Comparison of ENCODE assay signal across 21 cellular contexts in the genomic region with DNA sequence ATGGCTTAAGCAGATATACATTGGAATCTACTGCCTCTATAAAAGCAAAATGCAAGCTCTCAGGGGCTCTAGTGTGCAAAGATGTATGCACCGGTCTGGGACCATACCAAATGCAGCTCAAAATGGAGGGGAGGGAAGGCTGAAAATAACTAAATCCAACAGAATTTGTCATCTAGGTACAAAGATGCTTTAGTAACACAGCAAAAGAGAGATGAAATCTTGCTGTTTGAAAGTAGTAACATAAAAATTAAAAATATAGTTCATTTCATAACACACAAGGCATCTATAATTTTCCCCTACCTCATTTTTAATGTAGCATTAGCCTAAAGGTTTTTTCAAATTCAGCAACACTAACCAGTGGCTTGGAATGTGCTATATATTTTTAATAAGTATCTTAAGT.
DNase-seq lines count a peak whose midpoint lies in the region; ATAC-seq, FAIRE-seq and TF ChIP-seq lines count a peak whose summit lies in the region.
"Had no signal": no experiment of that assay in that cellular context is flagged by ENCODE, and none has a peak within 500 bp of the region (broad histone marks: within the 10 kb centered on the region; RNA-seq: fewer than 3 reads in every experiment).

No MANE protein-coding gene starts in this region.

- TF ChIP-seq POLR2A in GM12878 (IDR thresholded peaks at IDR 0.05; ENCODE audit: low read depth, low read length), result no peak

- BruUV-seq in GM12878 (replicated peaks; lab: Mats Ljungman, UMichigan), result no TSS peak

- no peak for TF ChIP-seq RAD21 in GM12878 (IDR thresholded peaks at IDR 0.05; ENCODE audit: insufficient read depth, low read depth, low read length)

- no peak for DNase-seq in HEK293T (ENCODE audit: extremely low spot score)
- DNase-seq in GM12878 (ENCODE audit: low read depth, low spot score), result no peak
- DNase-seq in glutamatergic neuron, result no peak
- peak; percentile 40 for DNase-seq in putamen (ENCODE audit: low spot score)
- no peak for DNase-seq in UCSD-AML1 (lab: John Stamatoyannopoulos, UW; ENCODE audit: unreplicated experiment)
- DNase-seq in activated CD4-positive, alpha-beta T cell treated with anti-CD3 and anti-CD28 coated beads for 48 hours, result no peak
- no peak for DNase-seq in cerebellum (ENCODE audit: low spot score)
- DNase-seq: C1 segment of cervical spinal cord; Caco-2; CD4-positive, alpha-beta memory T cell; GOT3; MV-4-11; NCI-H1105 treated with DMSO at 0.1 percent for 48 hours; NCI-H146; NCI-H2029; NCI-H446 treated with DMSO at 0.1 percent for 48 hours; PC-9; SJCRH30 had no signal

- intact Hi-C loops in GM12878 (cut with micrococcal nuclease; ENCODE audit: unreplicated experiment), result loop anchor here (2.0 kb wide), 1 partner anchor 69 kb away; no protein-coding TSS in a partner anchor

- H4K20me1 ChIP-seq in GM12878 (ENCODE audit: control insufficient read depth, insufficient read depth), result no peaks in the 10 kb centered on the region

- H3K36me3 Mint-ChIP-seq in glutamatergic neuron (ENCODE audit: unreplicated experiment), result no peaks in the 10 kb centered on the region

- H3K27me3 Mint-ChIP-seq in glutamatergic neuron (ENCODE audit: unreplicated experiment), result no peaks in the 10 kb centered on the region
- H3K27me3 Mint-ChIP-seq: CD4-positive, alpha-beta memory T cell had no signal

- in situ Hi-C loops in GM12878 (cut with MboI), result no loop called here

- no peak overlapping the region for H3K4me2 ChIP-seq in GM12878 (ENCODE audit: control insufficient read depth, insufficient read depth)
- H3K4me2 ChIP-seq: PC-9 had no signal

- TF ChIP-seq CTCF in GM12878 (IDR thresholded peaks at IDR 0.05 in 2 of 3, conservative IDR thresholded peaks at IDR 0.05 in 1 of 3; ENCODE audit: control insufficient read depth in 2 of 3, extremely low read depth in 1 of 3, insufficient read depth in 1 of 3, low read depth in 3 of 3, low read length in 3 of 3) (no peak), glutamatergic neuron (IDR thresholded peaks at IDR 0.05; ENCODE audit: partially characterized antibody, unreplicated experiment) (no peak)

- no peak for TF ChIP-seq EP300 in GM12878 (IDR thresholded peaks at IDR 0.05; ENCODE audit: borderline replicate concordance in 1 of 2, control insufficient read depth in 1 of 2, low read depth in 2 of 2, low read length in 2 of 2)

- H3K4me3 Mint-ChIP-seq in glutamatergic neuron (ENCODE audit: unreplicated experiment), result peak overlapping the region; percentile 62
- H3K4me3 Mint-ChIP-seq: CD4-positive, alpha-beta memory T cell had no signal

- no peak overlapping the region for H3K27ac ChIP-seq in GM12878 (ENCODE audit: control insufficient read depth, insufficient read depth)
- H3K27ac ChIP-seq: PC-9, SJCRH30 had no signal

- FAIRE-seq in GM12878 (lab: Jason Lieb, UNC), result no peak
- FAIRE-seq: G401.6 had no signal

- H3K27ac Mint-ChIP-seq in glutamatergic neuron (ENCODE audit: unreplicated experiment), result peak overlapping the region; percentile 70

- no peaks in the 10 kb centered on the region for H3K9me3 Mint-ChIP-seq in glutamatergic neuron (ENCODE audit: unreplicated experiment)
- H3K9me3 Mint-ChIP-seq: CD4-positive, alpha-beta memory T cell had no signal

- no peak overlapping the region for H2AFZ ChIP-seq in GM12878 (ENCODE audit: control insufficient read depth, low read depth, low read length)
- H2AFZ ChIP-seq: PC-9 had no signal

- H3K27me3 ChIP-seq in GM12878 (replicated peaks in 1 of 2; ENCODE audit: control insufficient read depth in 2 of 2, insufficient read depth in 2 of 2, low read length in 1 of 2), result no peaks in the 10 kb centered on the region
- H3K27me3 ChIP-seq: SJCRH30 had no signal

- H3K9ac ChIP-seq in GM12878 (ENCODE audit: control insufficient read depth, insufficient read depth, low read length), result no peak overlapping the region

- SMC1A ChIA-PET in GM12878 (lab: Charles Lee; ENCODE audit: uncharacterized antibody, unreplicated experiment), result interaction anchor here (1.2 to 1.8 kb wide), 7 partner anchors 10 to 597 kb away, joined by 3 to 9 read pairs (median 4); no protein-coding TSS in a partner anchor

- H3K9me3 ChIP-seq in GM12878 (replicated peaks; ENCODE audit: control insufficient read depth, insufficient read depth, low read length), result no peaks in the 10 kb centered on the region
- H3K9me3 ChIP-seq: Caco-2, SJCRH30 had no signal

- ATAC-seq in GM12878, result no peak
- ATAC-seq: HCT116, Right ventricle myocardium inferior had no signal

- CTCF ChIA-PET in HEK293T (lab: Yijun Ruan, JAX) (interaction anchor here (0.7 kb wide), 1 partner anchor 38 kb away, joined by 3 read pairs; no protein-coding TSS in a partner anchor), GM12878 (lab: Yijun Ruan, JAX) (interaction anchor here (0.8 to 1.7 kb wide), 6 partner anchors 11 to 204 kb away, joined by 3 to 4 read pairs (median 3); no protein-coding TSS in a partner anchor)

- no peaks in the 10 kb centered on the region for H3K36me3 ChIP-seq in GM12878 (ENCODE audit: control insufficient read depth in 2 of 2, insufficient read depth in 2 of 2, low read length in 1 of 2)
- H3K36me3 ChIP-seq: SJCRH30 had no signal

- WGBS in GM12878 (ENCODE audit: insufficient coverage, insufficient replicate concordance, low lambda C conversion rate, missing lambda C conversion rate), result 85% methylated on average over 1 of the region's 1 CpG

- no peaks in the 10 kb centered on the region; the same call in 1 of the 2 replicates for H3K4me1 ChIP-seq in GM12878 (ENCODE audit: control insufficient read depth, insufficient read depth, low read length)
- H3K4me1 ChIP-seq: Caco-2, SJCRH30 had no signal

- RAD21 ChIA-PET in GM12878 (lab: Charles Lee; ENCODE audit: unreplicated experiment), result interaction anchor here (2.5 kb wide), 1 partner anchor 10 kb away, joined by 8 read pairs; no protein-coding TSS in a partner anchor

- POLR2A ChIA-PET in HEK293T (lab: Yijun Ruan, JAX) (no interaction called here), GM12878 (lab: Charles Lee) (interaction anchor here (1.1 kb wide), 1 partner anchor 23 kb away, joined by 3 read pairs; no protein-coding TSS in a partner anchor)

- no peak overlapping the region for H3K4me3 ChIP-seq in GM12878
- H3K4me3 ChIP-seq: PC-9, SJCRH30 had no signal

- H3K79me2 ChIP-seq in GM12878 (ENCODE audit: control insufficient read depth, insufficient read depth, low read length), result no peaks in the 10 kb centered on the region

- peaks cover 8% of the 10 kb centered on the region for H3K4me1 Mint-ChIP-seq in glutamatergic neuron (ENCODE audit: low read depth, unreplicated experiment)

TF ChIP-seq in HEK293T, 16 proteins besides CTCF, POLR2A, EP300 and RAD21:
- TF ChIP-seq ZNF384 (IDR thresholded peaks at IDR 0.05) (no peak), BHLHE40 (IDR thresholded peaks at IDR 0.05; ENCODE audit: borderline replicate concordance) (peak; percentile 29; the same call in 1 of the 2 replicates)
TF ChIP-seq in HEK293T: peak in this region for 1.

TF ChIP-seq in GM12878, 131 proteins besides CTCF, POLR2A, EP300 and RAD21 (continues in another document):
- TF ChIP-seq ATF7 (IDR thresholded peaks at IDR 0.05; ENCODE audit: low read depth) (peak; percentile 68; the same call in 1 of the 2 replicates), BHLHE40 (IDR thresholded peaks at IDR 0.05; ENCODE audit: borderline replicate concordance in 1 of 2, low read depth in 2 of 2, low read length in 1 of 2) (0 out of 4 replicates have a peak, but pooled peaks of 1 of the 2 experiments have one; percentile 20), FOXK2 (IDR thresholded peaks at IDR 0.05) (peak; percentile 81)
- TF ChIP-seq, protein P1, sequence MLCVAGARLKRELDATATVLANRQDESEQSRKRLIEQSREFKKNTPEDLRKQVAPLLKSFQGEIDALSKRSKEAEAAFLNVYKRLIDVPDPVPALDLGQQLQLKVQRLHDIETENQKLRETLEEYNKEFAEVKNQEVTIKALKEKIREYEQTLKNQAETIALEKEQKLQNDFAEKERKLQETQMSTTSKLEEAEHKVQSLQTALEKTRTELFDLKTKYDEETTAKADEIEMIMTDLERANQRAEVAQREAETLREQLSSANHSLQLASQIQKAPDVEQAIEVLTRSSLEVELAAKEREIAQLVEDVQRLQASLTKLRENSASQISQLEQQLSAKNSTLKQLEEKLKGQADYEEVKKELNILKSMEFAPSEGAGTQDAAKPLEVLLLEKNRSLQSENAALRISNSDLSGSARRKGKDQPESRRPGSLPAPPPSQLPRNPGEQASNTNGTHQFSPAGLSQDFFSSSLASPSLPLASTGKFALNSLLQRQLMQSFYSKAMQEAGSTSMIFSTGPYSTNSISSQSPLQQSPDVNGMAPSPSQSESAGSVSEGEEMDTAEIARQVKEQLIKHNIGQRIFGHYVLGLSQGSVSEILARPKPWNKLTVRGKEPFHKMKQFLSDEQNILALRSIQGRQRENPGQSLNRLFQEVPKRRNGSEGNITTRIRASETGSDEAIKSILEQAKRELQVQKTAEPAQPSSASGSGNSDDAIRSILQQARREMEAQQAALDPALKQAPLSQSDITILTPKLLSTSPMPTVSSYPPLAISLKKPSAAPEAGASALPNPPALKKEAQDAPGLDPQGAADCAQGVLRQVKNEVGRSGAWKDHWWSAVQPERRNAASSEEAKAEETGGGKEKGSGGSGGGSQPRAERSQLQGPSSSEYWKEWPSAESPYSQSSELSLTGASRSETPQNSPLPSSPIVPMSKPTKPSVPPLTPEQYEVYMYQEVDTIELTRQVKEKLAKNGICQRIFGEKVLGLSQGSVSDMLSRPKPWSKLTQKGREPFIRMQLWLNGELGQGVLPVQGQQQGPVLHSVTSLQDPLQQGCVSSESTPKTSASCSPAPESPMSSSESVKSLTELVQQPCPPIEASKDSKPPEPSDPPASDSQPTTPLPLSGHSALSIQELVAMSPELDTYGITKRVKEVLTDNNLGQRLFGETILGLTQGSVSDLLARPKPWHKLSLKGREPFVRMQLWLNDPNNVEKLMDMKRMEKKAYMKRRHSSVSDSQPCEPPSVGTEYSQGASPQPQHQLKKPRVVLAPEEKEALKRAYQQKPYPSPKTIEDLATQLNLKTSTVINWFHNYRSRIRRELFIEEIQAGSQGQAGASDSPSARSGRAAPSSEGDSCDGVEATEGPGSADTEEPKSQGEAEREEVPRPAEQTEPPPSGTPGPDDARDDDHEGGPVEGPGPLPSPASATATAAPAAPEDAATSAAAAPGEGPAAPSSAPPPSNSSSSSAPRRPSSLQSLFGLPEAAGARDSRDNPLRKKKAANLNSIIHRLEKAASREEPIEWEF (IDR thresholded peaks at IDR 0.05; ENCODE audit: insufficient replicate concordance, low read depth, low read length), result no peak
